In genomic region chr1:42462828-42463763, GRCh38 we compare ENCODE assay signal across 8 cellular contexts. TPM values are rescaled to one million over a fixed set of nuclear protein-coding genes. Genes with fewer than 3 reads are reported as not detected.
DNase-seq lines count a peak whose midpoint lies in the region; ATAC-seq and TF ChIP-seq lines count a peak whose summit lies in the region.

Gene CCDC30, plus strand, starts transcription at chr1:42463286. Its CDS starts 17,266 bp downstream, at chr1:42480552.

- peaks cover 31% of the 10 kb centered on the region for H3K4me1 Mint-ChIP-seq in activated CD4-positive, alpha-beta memory T cell treated with anti-CD3 and anti-CD28 coated beads for 36 hours (ENCODE audit: low read depth)

- intact Hi-C loops in activated CD4-positive, alpha-beta memory T cell treated with anti-CD3 and anti-CD28 coated beads for 36 hours (cut with micrococcal nuclease) = loop anchor here (2.0 kb wide), 1 partner anchor 196 kb away; the partner anchor contains the start of gene PPIH
- intact Hi-C loops in right lobe of liver (cut with DNase I) = no loop called here

- H3K4me3 ChIP-seq in duodenal mucosa (ENCODE audit: low read depth in 1 of 2, low read length in 2 of 2) = peak within 1 kb of the TSS; percentile 77 to 80
- H3K4me3 ChIP-seq in right lobe of liver = peak within 1 kb of the TSS; percentile 59 to 71 (median 70)

- H3K9me3 ChIP-seq in duodenal mucosa (ENCODE audit: control insufficient read depth in 1 of 2, low read length in 2 of 2) = no peaks in the 10 kb centered on the region
- no peaks in the 10 kb centered on the region for H3K9me3 ChIP-seq in right lobe of liver

- no peaks in the 10 kb centered on the region for H3K27me3 Mint-ChIP-seq in activated CD4-positive, alpha-beta memory T cell treated with anti-CD3 and anti-CD28 coated beads for 36 hours

- H3K27me3 ChIP-seq in duodenal mucosa (ENCODE audit: control insufficient read depth in 1 of 2, insufficient read depth in 2 of 2, low read length in 2 of 2) (no peaks in the 10 kb centered on the region), right lobe of liver (no peaks in the 10 kb centered on the region)

- CTCF ChIA-PET in activated CD4-positive, alpha-beta memory T cell treated with anti-CD3 and anti-CD28 coated beads for 36 hours (lab: Charles Lee) = interaction anchor here (0.8 to 1.5 kb wide), 2 partner anchors 290 to 598 kb away, joined by 3 to 6 read pairs; no protein-coding TSS in a partner anchor

- peaks cover 13% of the 10 kb centered on the region for H3K36me3 Mint-ChIP-seq in activated CD4-positive, alpha-beta memory T cell treated with anti-CD3 and anti-CD28 coated beads for 36 hours

- H3K27ac ChIP-seq in C4-2B (peak within 1 kb of the TSS; percentile 1; the same call in 1 of the 2 replicates), duodenal mucosa (ENCODE audit: low read depth, low read length) (peak within 1 kb of the TSS; percentile 27), right lobe of liver (no peak within 1 kb of the TSS)

- peak; percentile 99 for ATAC-seq in GM19452 (IDR thresholded peaks at IDR 0.05; ENCODE audit: unreplicated experiment)
- ATAC-seq in HG03571 (IDR thresholded peaks at IDR 0.05; ENCODE audit: unreplicated experiment) = peak; percentile 98
- ATAC-seq in right lobe of liver = peak; percentile 100

- H3K4me1 ChIP-seq in duodenal mucosa (ENCODE audit: control insufficient read depth in 1 of 2, insufficient read depth in 2 of 2, low read length in 2 of 2) (peaks cover 16% of the 10 kb centered on the region in 2 donors), right lobe of liver (peaks cover 0 to 6% (median 0%) of the 10 kb centered on the region in 4 donors)

- DNase-seq in NCI-H774 (lab: John Stamatoyannopoulos, UW) = peak; percentile 100
- DNase-seq in activated CD4-positive, alpha-beta memory T cell treated with anti-CD3 and anti-CD28 coated beads for 36 hours = peak; percentile 98
- DNase-seq in right lobe of liver = peak; percentile 95 to 98 (median 97)
- peak; percentile 93 for DNase-seq in stimulated activated CD4-positive, alpha-beta T cell treated with anti-CD3 and anti-CD28 coated beads, Interleukin-4, amount 100 ng/mL, for 1 hour

- H3K4me3 Mint-ChIP-seq in activated CD4-positive, alpha-beta memory T cell treated with anti-CD3 and anti-CD28 coated beads for 36 hours = peak within 1 kb of the TSS; percentile 79

- TF ChIP-seq CTCF in C4-2B (conservative IDR thresholded peaks at IDR 0.05) (no peak), right lobe of liver (IDR thresholded peaks at IDR 0.05) (no peak)

- no peaks in the 10 kb centered on the region for H3K9me3 Mint-ChIP-seq in activated CD4-positive, alpha-beta memory T cell treated with anti-CD3 and anti-CD28 coated beads for 36 hours

- POLR2A ChIA-PET in activated CD4-positive, alpha-beta memory T cell treated with anti-CD3 and anti-CD28 coated beads for 36 hours (lab: Charles Lee) = interaction anchor here (0.8 to 1.2 kb wide), 4 partner anchors 11 to 350 kb away, joined by 3 to 4 read pairs (median 3); partner anchors contain the start of genes C1orf50, P3H1 and PPIH

- H3K36me3 ChIP-seq in duodenal mucosa (ENCODE audit: control insufficient read depth in 1 of 2, insufficient read depth in 2 of 2, low read length in 2 of 2) (peaks cover 6 to 17% of the 10 kb centered on the region in 2 donors), right lobe of liver (peaks cover 0 to 27% (median 1%) of the 10 kb centered on the region in 4 donors)

- TF ChIP-seq POLR2A in right lobe of liver (IDR thresholded peaks at IDR 0.05) = no peak

- peak within 1 kb of the TSS; percentile 73 for H3K27ac Mint-ChIP-seq in activated CD4-positive, alpha-beta memory T cell treated with anti-CD3 and anti-CD28 coated beads for 36 hours

- H3K9ac ChIP-seq in duodenal mucosa (ENCODE audit: low read depth in 1 of 2, low read length in 2 of 2) = peak within 1 kb of the TSS; percentile 21 to 44

- WGBS in right lobe of liver (ENCODE audit: insufficient coverage, low coverage, low lambda C conversion rate, missing lambda C conversion rate) = 2% methylated on average over 22 of the region's 59 CpGs

RNA-seq across cellular contexts. Expression of gene CCDC30, which starts in this region (rescaled TPM):
- 1 to 10 TPM; 1.5 to 2.3 TPM for total RNA-seq in activated CD4-positive, alpha-beta memory T cell treated with anti-CD3 and anti-CD28 coated beads for 36 hours
- total RNA-seq in right lobe of liver = 1 to 10 TPM in 3 of 6 experiments, under 1 TPM in 3; 0.37 to 1.4 (median 1.0) TPM

Comparison
In these comparisons a context has a peak if more than half of its experiments do, and no peak if none do; other contexts are left out.
1. H3K27ac ChIP-seq: peak in C4-2B (single experiment) and duodenal mucosa (single experiment); none in right lobe of liver (0 of 3).
2. Peak in every context shown above with its lines, with median percentiles within 50 percentile points of each other: ATAC-seq and DNase-seq.